Comparison of ENCODE assay signal across 23 cellular contexts in genomic region chr5:79835220-79835714, GRCh38.
"Had no signal": no experiment of that assay in that cellular context is flagged by ENCODE, and none has a peak within 500 bp of the region (broad histone marks: within the 10 kb centered on the region; RNA-seq: fewer than 3 reads in every experiment).

No MANE protein-coding gene starts in this region.

- H3K27me3 Mint-ChIP-seq: activated naive CD8-positive, alpha-beta T cell had no signal

- H3K4me3 ChIP-seq: adrenal gland, heart right ventricle, lower lobe of right lung, mucosa of descending colon, upper lobe of right lung had no signal

- ATAC-seq: left colon; lower lobe of right lung; mucosa of descending colon; stimulated activated naive CD8-positive, alpha-beta T cell treated with anti-CD3 and anti-CD28 coated beads, Interleukin-15, Interleukin-2, amounts not matched to agents 100 U/mL and 50 U/mL, for 24 hours; upper lobe of right lung had no signal

- H3K27ac ChIP-seq: lower lobe of right lung, upper lobe of right lung had no signal

- H3K36me3 Mint-ChIP-seq: activated naive CD8-positive, alpha-beta T cell had no signal

- H3K4me3 Mint-ChIP-seq: activated naive CD8-positive, alpha-beta T cell; nephron progenitor cell had no signal

- H3K4me1 ChIP-seq: upper lobe of right lung had no signal

- DNase-seq: activated CD4-positive, alpha-beta T cell treated with anti-CD3 and anti-CD28 coated beads for 1 hour; activated CD4-positive, alpha-beta T cell treated with anti-CD3 and anti-CD28 coated beads, Interleukin-2, amount 50 U/mL, for 1 hour; activated naive CD4-positive, alpha-beta T cell; activated T-cell treated with anti-CD3 and anti-CD28 coated beads, Interleukin-2, amount 50 U/mL, for 1 hour; effector CD4-positive, alpha-beta T cell; heart right ventricle; left colon; lower lobe of right lung; mesendoderm; mucosa of descending colon; nucleus accumbens; retina; stimulated activated CD4-positive, alpha-beta T cell treated with anti-CD3 and anti-CD28 coated beads, Interleukin-4, amount 100 ng/mL, for 4 hours; stimulated activated naive CD8-positive, alpha-beta T cell treated with anti-CD3 and anti-CD28 coated beads, Interleukin-15, Interleukin-2, amounts not matched to agents 100 U/mL and 50 U/mL, for 24 hours; T-helper 1 cell; T-helper 9 cell; upper lobe of right lung had no signal

- H3K27ac Mint-ChIP-seq: activated naive CD8-positive, alpha-beta T cell; activated T-helper 2 cell treated with anti-CD3 and anti-CD28 coated beads, Interferon-gamma antibody, Interleukin-2, Interleukin-4, amounts not matched to agents 10 μg/mL and 5 μg/mL and 100 μg/mL, durations not matched to agents 14 hours and 24 hours and 36 hours; nephron progenitor cell had no signal

- FAIRE-seq: bronchial epithelial cell, keratinocyte had no signal

- H3K27me3 ChIP-seq: adrenal gland, heart right ventricle, upper lobe of right lung had no signal

- H3K9me3 Mint-ChIP-seq: activated T-helper 2 cell treated with anti-CD3 and anti-CD28 coated beads, Interferon-gamma antibody, Interleukin-2, Interleukin-4, amounts not matched to agents 10 μg/mL and 5 μg/mL and 100 μg/mL, durations not matched to agents 14 hours and 24 hours and 36 hours had no signal

- H3K9me3 ChIP-seq: adrenal gland, heart right ventricle, lower lobe of right lung, mucosa of descending colon, upper lobe of right lung had no signal

- H3K36me3 ChIP-seq: adrenal gland, heart right ventricle, lower lobe of right lung, upper lobe of right lung had no signal
